8 cellular contexts compared by ENCODE assay signal in genomic region chr9:89549031-89549644, GRCh38. TPM values are rescaled to one million over a fixed set of nuclear protein-coding genes. Genes with fewer than 3 reads are reported as not detected.
DNase-seq lines count a peak whose midpoint lies in the region; ATAC-seq and TF ChIP-seq lines count a peak whose summit lies in the region.

No MANE protein-coding gene starts in this region.

- H3K4me1 ChIP-seq in osteoblast (ENCODE audit: insufficient read depth, low read length) = no peaks in the 10 kb centered on the region
- H3K4me1 ChIP-seq in tibial nerve = no peaks in the 10 kb centered on the region

- no peaks in the 10 kb centered on the region for H3K4me1 Mint-ChIP-seq in activated T-helper 17 cell treated with anti-CD3 and anti-CD28 coated beads, Interleukin-2, amount 50 U/mL, for 72 hours

- WGBS in tibial nerve, 2 donors = 28 to 29% methylated on average over 5 of the region's 5 CpGs

- H3K4me3 ChIP-seq in fibroblast of villous mesenchyme (ENCODE audit: low read depth, low read length) = no peak overlapping the region
- no peak overlapping the region for H3K4me3 ChIP-seq in osteoblast (ENCODE audit: insufficient read depth, low read length)
- no peak overlapping the region for H3K4me3 ChIP-seq in tibial nerve

- H3K27me3 Mint-ChIP-seq in activated T-helper 17 cell treated with anti-CD3 and anti-CD28 coated beads, Interleukin-2, amount 50 U/mL, for 72 hours = no peaks in the 10 kb centered on the region

- H3K36me3 ChIP-seq in osteoblast (ENCODE audit: insufficient read depth, low read length) (no peaks in the 10 kb centered on the region), tibial nerve (no peaks in the 10 kb centered on the region)

- peak; percentile 95 for TF ChIP-seq CTCF in fibroblast of villous mesenchyme (IDR thresholded peaks at IDR 0.05; ENCODE audit: insufficient read depth, low read depth, low read length)
- TF ChIP-seq CTCF in osteoblast (IDR thresholded peaks at IDR 0.05; ENCODE audit: extremely low read depth, low read depth, low read length) = peak; percentile 95
- TF ChIP-seq CTCF in tibial nerve (IDR thresholded peaks at IDR 0.05) = peak; percentile 77 to 90 (median 83)

- no peak overlapping the region for H3K4me2 ChIP-seq in osteoblast (ENCODE audit: insufficient read depth, low read length)

- peak; percentile 52 for DNase-seq in DMS53 treated with DMSO at 0.1 percent for 48 hours (lab: John Stamatoyannopoulos, UW; ENCODE audit: unreplicated experiment)
- peak; percentile 59 for DNase-seq in KG1 (lab: John Stamatoyannopoulos, UW)
- DNase-seq in RPMI8226 = peak; percentile 83
- DNase-seq in fibroblast of villous mesenchyme (ENCODE audit: low read depth) = peak; percentile 65
- peak; percentile 95 for DNase-seq in osteoblast (ENCODE audit: insufficient read length, low spot score, missing footprints)
- peak; percentile 70 to 86 for DNase-seq in tibial nerve (ENCODE audit: low spot score in 2 of 2)

- H3K27ac Mint-ChIP-seq in activated T-helper 17 cell treated with anti-CD3 and anti-CD28 coated beads, Interleukin-2, amount 50 U/mL, for 72 hours = peak overlapping the region; percentile 33

- no peaks in the 10 kb centered on the region for H3K9me3 ChIP-seq in osteoblast (ENCODE audit: low read depth, low read length)
- peaks cover 0 to 21% (median 0%) of the 10 kb centered on the region in 4 donors for H3K9me3 ChIP-seq in tibial nerve

- peaks cover 5% of the 10 kb centered on the region for H3K9me3 Mint-ChIP-seq in activated T-helper 17 cell treated with anti-CD3 and anti-CD28 coated beads, Interleukin-2, amount 50 U/mL, for 72 hours

- no peak overlapping the region for H2AFZ ChIP-seq in osteoblast (ENCODE audit: low read length)

- H3K4me3 Mint-ChIP-seq in activated T-helper 17 cell treated with anti-CD3 and anti-CD28 coated beads, Interleukin-2, amount 50 U/mL, for 72 hours = no peak overlapping the region

- no peak for TF ChIP-seq POLR2A in tibial nerve (IDR thresholded peaks at IDR 0.05)

- H3K27me3 ChIP-seq in osteoblast (ENCODE audit: insufficient read depth, low read length) = no peaks in the 10 kb centered on the region
- H3K27me3 ChIP-seq in tibial nerve = no peaks in the 10 kb centered on the region

- H4K20me1 ChIP-seq in osteoblast (ENCODE audit: insufficient read depth, low read length) = no peaks in the 10 kb centered on the region

- peak in 1 of 2 donors; percentile 27 for TF ChIP-seq EP300 in tibial nerve (IDR thresholded peaks at IDR 0.05)

- H3K36me3 Mint-ChIP-seq in activated T-helper 17 cell treated with anti-CD3 and anti-CD28 coated beads, Interleukin-2, amount 50 U/mL, for 72 hours (ENCODE audit: low read depth) = no peaks in the 10 kb centered on the region

- no peaks in the 10 kb centered on the region for H3K79me2 ChIP-seq in osteoblast (ENCODE audit: insufficient read depth, low read length)

- no peak overlapping the region for H3K27ac ChIP-seq in osteoblast (ENCODE audit: low read depth, low read length)
- no peak overlapping the region for H3K27ac ChIP-seq in tibial nerve

- peak; percentile 76 for ATAC-seq in GM21528 (IDR thresholded peaks at IDR 0.05; ENCODE audit: low FRiP score, unreplicated experiment)
- ATAC-seq in activated T-helper 17 cell treated with anti-CD3 and anti-CD28 coated beads, Interleukin-2, amount 50 U/mL, for 72 hours (replicated peaks) = peak; percentile 100

RNA-seq across cellular contexts. Expression of gene SEMA4D, which starts 51.2 kb away (rescaled TPM):
- 100 to 1,000 TPM; 167 to 263 TPM for total RNA-seq in activated T-helper 17 cell treated with anti-CD3 and anti-CD28 coated beads, Interleukin-2, amount 50 U/mL, for 72 hours
- 0.43 and 1.6 TPM in 2 replicates for total RNA-seq in fibroblast of villous mesenchyme
- 0.72 and 0.88 TPM in 2 replicates for total RNA-seq in osteoblast
- total RNA-seq in tibial nerve = 10 to 100 TPM; 13.4 to 27.3 (median 24.8) TPM

RNA-seq across cellular contexts. Expression of gene GADD45G, which starts 55.7 kb away (rescaled TPM):
- 10 to 100 TPM in 1 of 2 donors, 1 to 10 TPM in 1; 5.7 to 11.7 TPM for total RNA-seq in activated T-helper 17 cell treated with anti-CD3 and anti-CD28 coated beads, Interleukin-2, amount 50 U/mL, for 72 hours
- total RNA-seq in fibroblast of villous mesenchyme (0.43 and 0.64 TPM in 2 replicates), osteoblast (under 0.01 and 0.88 TPM in 2 replicates), tibial nerve (10 to 100 TPM in 3 of 4 donors, 1 to 10 TPM in 1; 5.7 to 45.8 (median 26.8) TPM)
